Comparison of ENCODE assay signal across 1 cellular context in genomic region chr11:4393209-4394196, GRCh38.
TF ChIP-seq lines count a peak whose summit lies in the region.

TRIM21 (minus strand) TSS chr11:4393702; CDS start chr11:4390409, 3,293 bp downstream.

TF ChIP-seq in K562, 482 proteins besides CTCF, POLR2A, EP300 and RAD21 (continued from another document and continues in another):
- peak; percentile 70 for TF ChIP-seq ZBTB40 (IDR thresholded peaks at IDR 0.05)
- TF ChIP-seq ZBTB40 (CRISPR knock-in tag; IDR thresholded peaks at IDR 0.05): no peak
- no peak for TF ChIP-seq POU5F1 (IDR thresholded peaks at IDR 0.05; ENCODE audit: borderline replicate concordance, low read depth, low read length, partially characterized antibody)
- TF ChIP-seq LEF1 (IDR thresholded peaks at IDR 0.05): no peak
- TF ChIP-seq HNRNPLL (IDR thresholded peaks at IDR 0.05; ENCODE audit: low read depth, low read length, poor library complexity, severe bottlenecking): peak; percentile 25
- TF ChIP-seq TFE3 (CRISPR knock-in tag; IDR thresholded peaks at IDR 0.05): no peak
- TF ChIP-seq ZBTB12 (CRISPR knock-in tag; IDR thresholded peaks at IDR 0.05): no peak
- no peak for TF ChIP-seq BMI1 (IDR thresholded peaks at IDR 0.05; ENCODE audit: low read length)
- TF ChIP-seq ZC3H11A (IDR thresholded peaks at IDR 0.05; ENCODE audit: low read depth, low read length): no peak
- TF ChIP-seq ZNF253 (CRISPR knock-in tag; conservative IDR thresholded peaks at IDR 0.05): no peak
- no peak for TF ChIP-seq MITF (IDR thresholded peaks at IDR 0.05)
- no peak for TF ChIP-seq NR3C1 (CRISPR knock-in tag; IDR thresholded peaks at IDR 0.05)
- TF ChIP-seq ZBTB17 (CRISPR knock-in tag; IDR thresholded peaks at IDR 0.05): no peak
- no peak for TF ChIP-seq ZNF239 (CRISPR knock-in tag; IDR thresholded peaks at IDR 0.05)
- TF ChIP-seq ADNP (tag; IDR thresholded peaks at IDR 0.05): no peak
- no peak for TF ChIP-seq THRA (IDR thresholded peaks at IDR 0.05)
- TF ChIP-seq FOXP1 (CRISPR knock-in tag; IDR thresholded peaks at IDR 0.05): no peak
- TF ChIP-seq SP1 (CRISPR knock-in tag; IDR thresholded peaks at IDR 0.05): 0 out of 2 replicates have a peak, but pooled peaks have one; percentile 34
- no peak for TF ChIP-seq ATF1 (CRISPR knock-in tag; IDR thresholded peaks at IDR 0.05)
- TF ChIP-seq ATF1 (tag; IDR thresholded peaks at IDR 0.05): no peak
- no peak for TF ChIP-seq SRSF7 (optimal IDR thresholded peaks at IDR 0.05; ENCODE audit: low read depth, low read length)
- TF ChIP-seq ZNF184 (CRISPR knock-in tag; IDR thresholded peaks at IDR 0.05): no peak
- TF ChIP-seq HMGXB4 (CRISPR knock-in tag; IDR thresholded peaks at IDR 0.05): no peak
- no peak for TF ChIP-seq PURB (CRISPR knock-in tag; IDR thresholded peaks at IDR 0.05; ENCODE audit: low read depth)
- no peak for TF ChIP-seq ZBTB33 (CRISPR knock-in tag; IDR thresholded peaks at IDR 0.05)
- TF ChIP-seq PYGO2 (tag; IDR thresholded peaks at IDR 0.05): no peak
- no peak for TF ChIP-seq ZNF395 (CRISPR knock-in tag; IDR thresholded peaks at IDR 0.05)
- TF ChIP-seq AFF4 (CRISPR knock-in tag; IDR thresholded peaks at IDR 0.05): no peak
- TF ChIP-seq SAFB2 (IDR thresholded peaks at IDR 0.05; ENCODE audit: borderline replicate concordance, low read depth, low read length, severe bottlenecking): no peak
